ENCODE assay signal across 12 cellular contexts in genomic region chr12:105935981-105936380, GRCh38.
A peak's percentile ranks its signal among the peaks of the same experiment; 100 is the strongest.
DNase-seq lines count a peak whose midpoint lies in the region; ATAC-seq and FAIRE-seq lines count a peak whose summit lies in the region.
"Had no signal": no experiment of that assay in that cellular context is flagged by ENCODE, and none has a peak within 500 bp of the region (broad histone marks: within the 10 kb centered on the region; RNA-seq: fewer than 3 reads in every experiment).

No MANE protein-coding gene starts in this region.

- H3K27ac Mint-ChIP-seq in central memory CD8-positive, alpha-beta T cell (ENCODE audit: low read depth) = no peak overlapping the region
- H3K27ac Mint-ChIP-seq in natural killer cell treated with Interleukin-12 subunit alpha and Interleukin-12 subunit beta and Interleukin-15 and Interleukin-18, amount 100 ng/mL, for 72 hours = peak overlapping the region in 1 of 2 donors; percentile 33
- no peak overlapping the region for H3K27ac Mint-ChIP-seq in activated naive CD8-positive, alpha-beta T cell treated with anti-CD3 and anti-CD28 coated beads for 36 hours

- H3K27me3 Mint-ChIP-seq in central memory CD8-positive, alpha-beta T cell = peaks cover 30% of the 10 kb centered on the region
- peaks cover 8 to 12% of the 10 kb centered on the region in 2 donors for H3K27me3 Mint-ChIP-seq in natural killer cell treated with Interleukin-12 subunit alpha and Interleukin-12 subunit beta and Interleukin-15 and Interleukin-18, amount 100 ng/mL, for 72 hours
- H3K27me3 Mint-ChIP-seq in activated naive CD8-positive, alpha-beta T cell treated with anti-CD3 and anti-CD28 coated beads for 36 hours = peaks cover 6% of the 10 kb centered on the region

- H3K9me3 Mint-ChIP-seq in central memory CD8-positive, alpha-beta T cell = no peaks in the 10 kb centered on the region
- H3K9me3 Mint-ChIP-seq in natural killer cell treated with Interleukin-12 subunit alpha and Interleukin-12 subunit beta and Interleukin-15 and Interleukin-18, amount 100 ng/mL, for 72 hours = peaks cover 3% of the 10 kb centered on the region
- no peaks in the 10 kb centered on the region for H3K9me3 Mint-ChIP-seq in activated naive CD8-positive, alpha-beta T cell treated with anti-CD3 and anti-CD28 coated beads for 36 hours

- no peaks in the 10 kb centered on the region for H3K36me3 Mint-ChIP-seq in central memory CD8-positive, alpha-beta T cell (ENCODE audit: insufficient read depth)
- no peaks in the 10 kb centered on the region for H3K36me3 Mint-ChIP-seq in natural killer cell treated with Interleukin-12 subunit alpha and Interleukin-12 subunit beta and Interleukin-15 and Interleukin-18, amount 100 ng/mL, for 72 hours
- no peaks in the 10 kb centered on the region for H3K36me3 Mint-ChIP-seq in activated naive CD8-positive, alpha-beta T cell treated with anti-CD3 and anti-CD28 coated beads for 36 hours

- peak; percentile 73 for ATAC-seq in central memory CD8-positive, alpha-beta T cell (replicated peaks; ENCODE audit: extremely low read depth, poor library complexity, severe bottlenecking)
- ATAC-seq in natural killer cell treated with Interleukin-12 subunit alpha and Interleukin-12 subunit beta and Interleukin-15 and Interleukin-18, amount 100 ng/mL, for 72 hours = peak in 1 of 2 donors; percentile 73

- peak; percentile 77 for DNase-seq in G401 (ENCODE audit: low spot score)
- DNase-seq in NCI-H446 (lab: John Stamatoyannopoulos, UW) = peak; percentile 29 to 70
- DNase-seq in central memory CD8-positive, alpha-beta T cell (ENCODE audit: low spot score in 2 of 2) = no peak
- DNase-seq in natural killer cell treated with Interleukin-12 subunit alpha and Interleukin-12 subunit beta and Interleukin-15 and Interleukin-18, amount 100 ng/mL, for 72 hours (ENCODE audit: low spot score) = no peak
- no peak for DNase-seq in NCI-H1436 (lab: John Stamatoyannopoulos, UW)
- no peak for DNase-seq in activated effector memory CD4-positive, alpha-beta T cell treated with anti-CD3 and anti-CD28 coated beads, Interleukin-2, amount 50 U/mL, for 16 hours
- DNase-seq in activated naive CD8-positive, alpha-beta T cell treated with anti-CD3 and anti-CD28 coated beads for 36 hours = no peak
- DNase-seq in GM19239 (ENCODE audit: insufficient read length, low spot score) = no peak
- DNase-seq: heart left ventricle, Kasumi-1, kidney, NCI-H2029 treated with DMSO at 0.1 percent for 48 hours had no signal

- in situ Hi-C loops in G401 (cut with HindIII; ENCODE audit: low sequenced_read_pairs) = no loop called here

- H3K4me3 Mint-ChIP-seq in central memory CD8-positive, alpha-beta T cell = no peak overlapping the region
- H3K4me3 Mint-ChIP-seq in natural killer cell treated with Interleukin-12 subunit alpha and Interleukin-12 subunit beta and Interleukin-15 and Interleukin-18, amount 100 ng/mL, for 72 hours = peak overlapping the region; percentile 45
- no peak overlapping the region for H3K4me3 Mint-ChIP-seq in activated naive CD8-positive, alpha-beta T cell treated with anti-CD3 and anti-CD28 coated beads for 36 hours

- H3K4me1 Mint-ChIP-seq in central memory CD8-positive, alpha-beta T cell = no peaks in the 10 kb centered on the region
- H3K4me1 Mint-ChIP-seq in natural killer cell treated with Interleukin-12 subunit alpha and Interleukin-12 subunit beta and Interleukin-15 and Interleukin-18, amount 100 ng/mL, for 72 hours (ENCODE audit: low read depth in 2 of 2) = peaks cover 0 to 6% of the 10 kb centered on the region in 2 donors
- no peaks in the 10 kb centered on the region for H3K4me1 Mint-ChIP-seq in activated naive CD8-positive, alpha-beta T cell treated with anti-CD3 and anti-CD28 coated beads for 36 hours

- no peak for FAIRE-seq in GM19239 (lab: Jason Lieb, UNC)
- FAIRE-seq: kidney had no signal

Comparison
In these comparisons a context has a peak if more than half of its experiments do, and no peak if none do; other contexts are left out.
1. DNase-seq: peak in G401 (single experiment) and NCI-H446 (2 of 2); none in central memory CD8-positive, alpha-beta T cell (0 of 2), natural killer cell treated with Interleukin-12 subunit alpha and Interleukin-12 subunit beta and Interleukin-15 and Interleukin-18, amount 100 ng/mL, for 72 hours (single experiment), NCI-H1436 (single experiment), activated effector memory CD4-positive, alpha-beta T cell treated with anti-CD3 and anti-CD28 coated beads, Interleukin-2, amount 50 U/mL, for 16 hours (single experiment), activated naive CD8-positive, alpha-beta T cell treated with anti-CD3 and anti-CD28 coated beads for 36 hours (single experiment) and GM19239 (single experiment).